In the genomic region with DNA sequence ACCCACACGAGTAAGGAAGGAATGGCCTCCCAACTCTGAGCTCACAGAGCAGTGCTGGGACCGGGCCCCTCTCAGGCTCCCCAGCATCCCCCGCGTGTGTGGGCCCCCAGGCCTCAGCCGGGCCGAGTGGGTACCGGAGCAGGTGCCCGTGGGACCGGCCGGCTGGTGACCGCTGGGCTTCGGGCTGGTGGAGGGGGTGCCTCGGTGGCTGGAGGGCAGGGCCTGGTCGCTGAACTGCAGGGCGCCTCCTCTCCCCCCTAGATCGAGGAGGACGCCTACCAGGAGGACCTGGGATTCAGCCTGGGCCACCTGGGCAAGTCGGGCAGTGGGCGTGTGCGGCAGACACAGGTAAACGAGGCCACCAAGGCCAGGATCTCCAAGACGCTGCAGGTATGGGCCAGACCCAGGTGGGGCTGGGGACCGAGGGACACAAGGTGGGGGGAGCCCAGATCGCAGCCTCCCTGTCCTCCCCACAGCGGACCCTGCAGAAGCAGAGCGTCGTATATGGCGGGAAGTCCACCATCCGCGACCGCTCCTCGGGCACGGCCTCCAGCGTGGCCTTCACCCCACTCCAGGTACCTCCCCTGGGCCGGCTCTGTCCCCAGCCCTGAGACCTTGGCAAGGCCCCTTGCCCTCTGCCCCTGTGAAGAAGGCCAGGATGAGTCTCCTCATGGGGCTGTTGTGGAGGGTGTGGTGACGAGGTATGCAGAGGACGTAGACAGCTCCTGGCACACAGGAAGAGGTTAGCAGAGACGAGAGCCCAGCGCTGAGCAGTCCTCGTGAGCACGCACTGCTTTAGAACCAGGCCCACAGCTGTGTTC, we compare ENCODE assay signal across 25 cellular contexts. TPM values are rescaled to one million over a fixed set of nuclear protein-coding genes. Genes with fewer than 3 reads are reported as not detected.
A peak's percentile ranks its signal among the peaks of the same experiment; 100 is the strongest.
DNase-seq lines count a peak whose midpoint lies in the region; ATAC-seq, FAIRE-seq and TF ChIP-seq lines count a peak whose summit lies in the region.
"Had no signal": no experiment of that assay in that cellular context is flagged by ENCODE, and none has a peak within 500 bp of the region (broad histone marks: within the 10 kb centered on the region; RNA-seq: fewer than 3 reads in every experiment).

No MANE protein-coding gene starts in this region.

- H3K9ac ChIP-seq in K562 (ENCODE audit: insufficient read depth in 1 of 2, low read depth in 2 of 2, low read length in 2 of 2), result 0 out of 4 replicates have a peak overlapping the region, but pooled peaks of 1 of the 2 experiments have one; percentile 35
- no peak overlapping the region for H3K9ac ChIP-seq in kidney (ENCODE audit: low read length in 2 of 2)
- H3K9ac ChIP-seq: BLaER1 treated with 17β-estradiol and CSF1 and Interleukin-3, amounts not matched to agents 10 nM and 100 nM had no signal

- no peak for DNase-seq in K562 (ENCODE audit: extremely low read depth in 1 of 4, low spot score in 3 of 4)
- peak; percentile 59 for DNase-seq in kidney
- no peak for DNase-seq in DMS 273 (lab: John Stamatoyannopoulos, UW; ENCODE audit: unreplicated experiment)
- DNase-seq: 8988T; ACHN; AML-193; BE2C; CD4-positive, alpha-beta T cell; CD8-positive, alpha-beta memory T cell; DMS53; DMS79 treated with DMSO at 0.1 percent for 48 hours; GF-D8; H9; HFFc6 had no signal

- H3K4me3 Mint-ChIP-seq in stimulated activated memory B cell treated with anti-CD40 and anti-IgM and Interleukin-4, amounts not matched to agents 10 μg/mL and 1 μg/mL and 100 μg/mL, for 72 hours, result no peak overlapping the region
- H3K4me3 Mint-ChIP-seq: CD14-positive monocyte; CD4-positive, alpha-beta T cell; CD8-positive, alpha-beta memory T cell; GM23338; H9; HFFc6 had no signal

- TF ChIP-seq EP300 in K562 (IDR thresholded peaks at IDR 0.05; ENCODE audit: low read length), result no peak

- H3K27ac ChIP-seq in K562 (ENCODE audit: extremely low read depth, low read depth, low read length) (no peak overlapping the region), kidney (ENCODE audit: low read depth in 2 of 2, low read length in 2 of 2) (no peak overlapping the region)
- H3K27ac ChIP-seq: A549; BLaER1 treated with 17β-estradiol and CSF1 and Interleukin-3, amounts not matched to agents 10 nM and 100 nM had no signal

- no peak for ATAC-seq in K562
- ATAC-seq in stimulated activated memory B cell treated with anti-CD40 and anti-IgM and Interleukin-4, amounts not matched to agents 10 μg/mL and 1 μg/mL and 100 μg/mL, for 72 hours, result peak; percentile 34
- no peak for ATAC-seq in HG03097 (IDR thresholded peaks at IDR 0.05; ENCODE audit: low FRiP score, unreplicated experiment)
- ATAC-seq: A549, GM23338, HCT116 had no signal

- H4K20me1 ChIP-seq in K562 (replicated peaks; ENCODE audit: control insufficient read depth, insufficient read depth, low read length), result no peaks in the 10 kb centered on the region

- no peak for TF ChIP-seq POLR2A in K562 (conservative IDR thresholded peaks at IDR 0.05)

- H3K4me2 ChIP-seq in K562 (ENCODE audit: insufficient read depth, low read length), result no peak overlapping the region
- H3K4me2 ChIP-seq: A549; BLaER1 treated with 17β-estradiol and CSF1 and Interleukin-3, amounts not matched to agents 10 nM and 100 nM; GM23338 had no signal

- BruUV-seq in K562 (replicated peaks; lab: Mats Ljungman, UMichigan), result no TSS peak

- H3K9me1 ChIP-seq in K562 (ENCODE audit: control insufficient read depth, insufficient read depth, low read length), result no peaks in the 10 kb centered on the region

- peaks cover 57% of the 10 kb centered on the region for H3K36me3 Mint-ChIP-seq in stimulated activated memory B cell treated with anti-CD40 and anti-IgM and Interleukin-4, amounts not matched to agents 10 μg/mL and 1 μg/mL and 100 μg/mL, for 72 hours

- POLR2A ChIA-PET in K562 (lab: Yijun Ruan, JAX), result interaction anchor here (0.5 to 1.0 kb wide), 2 partner anchors 13 to 27 kb away, joined by 3 read pairs; a partner anchor contains a TSS

- in situ Hi-C loops in K562 (cut with MboI), result no loop called here

- H3K4me1 Mint-ChIP-seq in stimulated activated memory B cell treated with anti-CD40 and anti-IgM and Interleukin-4, amounts not matched to agents 10 μg/mL and 1 μg/mL and 100 μg/mL, for 72 hours, result peaks cover under 1% of the 10 kb centered on the region
- H3K4me1 Mint-ChIP-seq: CD14-positive monocyte; CD8-positive, alpha-beta memory T cell; GM23338; H9 had no signal

- 98% methylated on average over 18 of the region's 41 CpGs for WGBS in K562 (ENCODE audit: insufficient coverage, low coverage, missing lambda C conversion rate)

- no peaks in the 10 kb centered on the region for H3K9me3 Mint-ChIP-seq in stimulated activated memory B cell treated with anti-CD40 and anti-IgM and Interleukin-4, amounts not matched to agents 10 μg/mL and 1 μg/mL and 100 μg/mL, for 72 hours
- H3K9me3 Mint-ChIP-seq: CD4-positive, alpha-beta T cell; CD8-positive, alpha-beta memory T cell; GM23338; HFFc6 had no signal

- H3K36me3 ChIP-seq in K562 (ENCODE audit: control insufficient read depth, insufficient read depth, low read length), result peaks cover 66% of the 10 kb centered on the region; the same call in 2 of the 3 replicates
- H3K36me3 ChIP-seq in kidney (ENCODE audit: control insufficient read depth in 1 of 2, insufficient read depth in 2 of 2, low read length in 2 of 2), result peaks cover 23 to 35% of the 10 kb centered on the region in 2 donors

- FAIRE-seq in K562 (lab: Jason Lieb, UNC), result no peak
- FAIRE-seq in kidney (lab: Jason Lieb, UNC), result no peak
- FAIRE-seq: A549, D721Med, GM12891, GM18507 had no signal

- TF ChIP-seq CTCF in K562 (IDR thresholded peaks at IDR 0.05 in 2 of 3, conservative IDR thresholded peaks at IDR 0.05 in 1 of 3; ENCODE audit: insufficient read depth in 2 of 3, low read depth in 1 of 3, low read length in 3 of 3) (no peak), kidney (IDR thresholded peaks at IDR 0.05; ENCODE audit: borderline replicate concordance, extremely low read depth, insufficient read depth) (no peak)

- no peaks in the 10 kb centered on the region for H3K9me3 ChIP-seq in K562 (replicated peaks; ENCODE audit: control insufficient read depth, insufficient read depth, low read depth, low read length)
- no peaks in the 10 kb centered on the region for H3K9me3 ChIP-seq in kidney (ENCODE audit: control insufficient read depth in 1 of 2, low read length in 2 of 2)
- H3K9me3 ChIP-seq: A549; BE2C; BLaER1 treated with 17β-estradiol and CSF1 and Interleukin-3, amounts not matched to agents 10 nM and 100 nM had no signal

- no peak overlapping the region for H2AFZ ChIP-seq in K562 (ENCODE audit: low read depth, low read length)
- H2AFZ ChIP-seq: GM23338 had no signal

- H3K27me3 ChIP-seq in K562 (ENCODE audit: control insufficient read depth in 2 of 2, insufficient read depth in 2 of 2, low read length in 2 of 2), result no peaks in the 10 kb centered on the region
- H3K27me3 ChIP-seq: BE2C; BLaER1 treated with 17β-estradiol and CSF1 and Interleukin-3, amounts not matched to agents 10 nM and 100 nM had no signal

- H3K4me3 ChIP-seq in K562 (no peak overlapping the region), kidney (ENCODE audit: low read length in 2 of 2) (no peak overlapping the region)
- H3K4me3 ChIP-seq: A549; BLaER1 treated with 17β-estradiol and CSF1 and Interleukin-3, amounts not matched to agents 10 nM and 100 nM; GM23338 had no signal

- H3K27me3 Mint-ChIP-seq in stimulated activated memory B cell treated with anti-CD40 and anti-IgM and Interleukin-4, amounts not matched to agents 10 μg/mL and 1 μg/mL and 100 μg/mL, for 72 hours, result no peaks in the 10 kb centered on the region
- H3K27me3 Mint-ChIP-seq: CD4-positive, alpha-beta T cell; CD8-positive, alpha-beta memory T cell had no signal

- CTCF ChIA-PET in K562 (lab: Yijun Ruan, JAX; ENCODE audit: low intra/inter-chr PET ratio), result no interaction called here

- H3K79me2 ChIP-seq in K562 (ENCODE audit: control insufficient read depth, insufficient read depth, low read length), result no peaks in the 10 kb centered on the region

- no peaks in the 10 kb centered on the region; a peak in 2 of 5 replicates for H3K4me1 ChIP-seq in K562 (replicated peaks in 1 of 2; ENCODE audit: control insufficient read depth in 2 of 2, insufficient read depth in 2 of 2, low read length in 2 of 2)
- no peaks in the 10 kb centered on the region for H3K4me1 ChIP-seq in kidney (ENCODE audit: control insufficient read depth in 1 of 2, insufficient read depth in 1 of 2, low read depth in 1 of 2, low read length in 2 of 2)
- H3K4me1 ChIP-seq: A549; BE2C; BLaER1 treated with 17β-estradiol and CSF1 and Interleukin-3, amounts not matched to agents 10 nM and 100 nM had no signal

- intact Hi-C loops in K562 (cut with micrococcal nuclease) (no loop called here), kidney (cut with DNase I) (no loop called here)

- no peak for TF ChIP-seq RAD21 in K562 (CRISPR knock-in tag; conservative IDR thresholded peaks at IDR 0.05 in 1 of 2, IDR thresholded peaks at IDR 0.05 in 1 of 2)

- no peak overlapping the region for H3K27ac Mint-ChIP-seq in stimulated activated memory B cell treated with anti-CD40 and anti-IgM and Interleukin-4, amounts not matched to agents 10 μg/mL and 1 μg/mL and 100 μg/mL, for 72 hours
- H3K27ac Mint-ChIP-seq: CD14-positive monocyte; CD4-positive, alpha-beta T cell; GM23338; H9; HFFc6 had no signal

RNA-seq across cellular contexts. Expression of a gene that starts 8.6 kb away (rescaled TPM):
- 79.4 and 81.7 TPM in 2 replicates for total RNA-seq in K562 (2011; cell fraction: chromatin; rRNA removed; ENCODE audit: low replicate concordance)
- 23.0 and 23.3 TPM in 2 replicates for total RNA-seq in K562 (2011; cell fraction: nucleolus; rRNA removed)
- total RNA-seq in K562 (2011; cell fraction: nucleoplasm; rRNA removed), result 36.7 and 42.3 TPM in 2 replicates
- total RNA-seq in K562 (2014; rRNA removed) (16.3 and 17.5 TPM in 2 replicates), K562 (2014; rRNA removed; fragmentation: Illumina TruSeq; extraction: Trizol) (9.9 and 10.7 TPM in 2 replicates), K562 (2015; rRNA removed; fragmentation: Illumina TruSeq; extraction: Trizol) (9.4 and 10.7 TPM in 2 replicates), K562 (2021) (51.4 and 60.4 TPM in 2 replicates), kidney (38.1 TPM)
- polyA plus RNA-seq in K562 (2011; rRNA removed) (5.6 and 8.7 TPM in 2 replicates), K562 (2014; fragmentation: Illumina TruSeq; extraction: Trizol) (56.5 and 63.4 TPM in 2 replicates), K562 (2014; fragmentation: Nextera tagmentation; extraction: Ambion mirVana) (under 1 TPM; 0.27 to 0.46 TPM), K562 (2014; rRNA removed) (17.3 and 21.3 TPM in 2 replicates), kidney (ENCODE audit: insufficient read depth, low read depth, low replicate concordance) (30.8 TPM)
- 7.9 and 9.0 TPM in 2 replicates for polyA plus RNA-seq in K562 (2011; cell fraction: cytosol; rRNA removed)
- polyA plus RNA-seq in K562 (2011; cell fraction: nucleus; rRNA removed), result 18.6 and 27.5 TPM in 2 replicates
- polyA plus RNA-seq in K562 (2012), result 39.2 and 52.8 TPM in 2 replicates
- polyA minus RNA-seq in K562 (2011; rRNA and poly(A)+ RNA removed), result 25.4 and 28.9 TPM in 2 replicates
- polyA minus RNA-seq in K562 (2011; cell fraction: cytosol; rRNA and poly(A)+ RNA removed), result 33.3 and 34.9 TPM in 2 replicates
- polyA minus RNA-seq in K562 (2011; cell fraction: nucleus; rRNA and poly(A)+ RNA removed), result 6.5 and 9.7 TPM in 2 replicates

RNA-seq across cellular contexts. Expression of a gene that starts 13.5 kb away (rescaled TPM):
- 64.2 and 115 TPM in 2 replicates for total RNA-seq in K562 (2011; cell fraction: chromatin; rRNA removed; ENCODE audit: low replicate concordance)
- 58.5 and 59.2 TPM in 2 replicates for total RNA-seq in K562 (2011; cell fraction: nucleolus; rRNA removed)
- 49.8 and 52.4 TPM in 2 replicates for total RNA-seq in K562 (2011; cell fraction: nucleoplasm; rRNA removed)
- 75.1 and 81.4 TPM in 2 replicates for total RNA-seq in K562 (2014; rRNA removed)
- 46.8 and 52.5 TPM in 2 replicates for total RNA-seq in K562 (2014; rRNA removed; fragmentation: Illumina TruSeq; extraction: Trizol)
- total RNA-seq in K562 (2015; rRNA removed; fragmentation: Illumina TruSeq; extraction: Trizol), result 70.3 and 71.9 TPM in 2 replicates
- 90.3 and 92.2 TPM in 2 replicates for total RNA-seq in K562 (2021)
- 43.4 and 50.4 TPM in 2 replicates for polyA plus RNA-seq in K562 (2011; rRNA removed)
- polyA plus RNA-seq in K562 (2011; cell fraction: cytosol; rRNA removed), result 54.4 and 82.1 TPM in 2 replicates
- 129 and 159 TPM in 2 replicates for polyA plus RNA-seq in K562 (2011; cell fraction: nucleus; rRNA removed)
- polyA plus RNA-seq in K562 (2012), result 65.4 and 110 TPM in 2 replicates
- 84.5 and 109 TPM in 2 replicates for polyA plus RNA-seq in K562 (2014; fragmentation: Illumina TruSeq; extraction: Trizol)
- polyA plus RNA-seq in K562 (2014; fragmentation: Nextera tagmentation; extraction: Ambion mirVana), result 10 to 100 TPM in 1 of 2 experiments, 1 to 10 TPM in 1; 5.8 to 12.9 TPM
- 69.2 and 79.0 TPM in 2 replicates for polyA plus RNA-seq in K562 (2014; rRNA removed)
- 30.9 and 37.8 TPM in 2 replicates for polyA minus RNA-seq in K562 (2011; rRNA and poly(A)+ RNA removed)
- polyA minus RNA-seq in K562 (2011; cell fraction: cytosol; rRNA and poly(A)+ RNA removed), result 21.2 and 29.2 TPM in 2 replicates
- 24.5 and 24.8 TPM in 2 replicates for polyA minus RNA-seq in K562 (2011; cell fraction: nucleus; rRNA and poly(A)+ RNA removed)
- total RNA-seq in kidney, result 57.2 TPM
- polyA plus RNA-seq in kidney (ENCODE audit: insufficient read depth, low read depth, low replicate concordance), result 55.9 TPM

RNA-seq across cellular contexts. Expression of a gene that starts 13.5 kb away (rescaled TPM):
- 4.7 and 8.1 TPM in 2 replicates for total RNA-seq in K562 (2011; cell fraction: chromatin; rRNA removed; ENCODE audit: low replicate concordance)
- 3.7 and 4.8 TPM in 2 replicates for total RNA-seq in K562 (2011; cell fraction: nucleolus; rRNA removed)
- total RNA-seq in K562 (2011; cell fraction: nucleoplasm; rRNA removed), result 5.4 and 5.5 TPM in 2 replicates
- 16.4 and 18.1 TPM in 2 replicates for total RNA-seq in K562 (2014; rRNA removed)
- total RNA-seq in K562 (2014; rRNA removed; fragmentation: Illumina TruSeq; extraction: Trizol), result 3.7 and 5.5 TPM in 2 replicates
- total RNA-seq in K562 (2015; rRNA removed; fragmentation: Illumina TruSeq; extraction: Trizol), result 14.4 and 14.9 TPM in 2 replicates
- 12.3 and 15.0 TPM in 2 replicates for total RNA-seq in K562 (2021)
- 4.9 and 5.8 TPM in 2 replicates for polyA plus RNA-seq in K562 (2011; rRNA removed)
- 6.6 and 10.5 TPM in 2 replicates for polyA plus RNA-seq in K562 (2011; cell fraction: cytosol; rRNA removed)
- polyA plus RNA-seq in K562 (2011; cell fraction: nucleus; rRNA removed), result 3.6 and 5.1 TPM in 2 replicates
- 12.2 and 16.4 TPM in 2 replicates for polyA plus RNA-seq in K562 (2012)
- 9.2 and 13.3 TPM in 2 replicates for polyA plus RNA-seq in K562 (2014; fragmentation: Illumina TruSeq; extraction: Trizol)
- polyA plus RNA-seq in K562 (2014; fragmentation: Nextera tagmentation; extraction: Ambion mirVana), result 1 to 10 TPM in 1 of 2 experiments, under 1 TPM in 1; 0.72 to 1.6 TPM
- 15.9 and 16.2 TPM in 2 replicates for polyA plus RNA-seq in K562 (2014; rRNA removed)
- 1.3 and 2.2 TPM in 2 replicates for polyA minus RNA-seq in K562 (2011; rRNA and poly(A)+ RNA removed)
- polyA minus RNA-seq in K562 (2011; cell fraction: cytosol; rRNA and poly(A)+ RNA removed), result 6.0 TPM in 2 replicates
- polyA minus RNA-seq in K562 (2011; cell fraction: nucleus; rRNA and poly(A)+ RNA removed), result 1.1 and 3.6 TPM in 2 replicates
- 19.2 TPM for total RNA-seq in kidney
- polyA plus RNA-seq in kidney (ENCODE audit: insufficient read depth, low read depth, low replicate concordance), result 31.6 TPM

RNA-seq across cellular contexts. Expression of a gene that starts 26.4 kb away (rescaled TPM):
- 63.7 and 138 TPM in 2 replicates for total RNA-seq in K562 (2011; cell fraction: chromatin; rRNA removed; ENCODE audit: low replicate concordance)
- 73.3 and 80.0 TPM in 2 replicates for total RNA-seq in K562 (2011; cell fraction: nucleolus; rRNA removed)
- 76.8 and 85.6 TPM in 2 replicates for total RNA-seq in K562 (2011; cell fraction: nucleoplasm; rRNA removed)
- total RNA-seq in K562 (2014; rRNA removed) (49.4 and 122 TPM in 2 replicates), K562 (2014; rRNA removed; fragmentation: Illumina TruSeq; extraction: Trizol) (52.1 and 78.0 TPM in 2 replicates), K562 (2015; rRNA removed; fragmentation: Illumina TruSeq; extraction: Trizol) (157 and 179 TPM in 2 replicates), K562 (2021) (138 and 148 TPM in 2 replicates), kidney (132 TPM)
- polyA plus RNA-seq in K562 (2011; rRNA removed) (39.2 and 47.2 TPM in 2 replicates), K562 (2014; fragmentation: Illumina TruSeq; extraction: Trizol) (165 and 175 TPM in 2 replicates), K562 (2014; fragmentation: Nextera tagmentation; extraction: Ambion mirVana) (100 to 1,000 TPM; 221 to 279 TPM), K562 (2014; rRNA removed) (77.9 and 95.9 TPM in 2 replicates), kidney (ENCODE audit: insufficient read depth, low read depth, low replicate concordance) (1,006 TPM)
- polyA plus RNA-seq in K562 (2011; cell fraction: cytosol; rRNA removed), result 43.7 and 92.1 TPM in 2 replicates
- 43.3 and 93.6 TPM in 2 replicates for polyA plus RNA-seq in K562 (2011; cell fraction: nucleus; rRNA removed)
- 211 and 383 TPM in 2 replicates for polyA plus RNA-seq in K562 (2012)
- polyA minus RNA-seq in K562 (2011; rRNA and poly(A)+ RNA removed), result 14.2 and 45.2 TPM in 2 replicates
- polyA minus RNA-seq in K562 (2011; cell fraction: cytosol; rRNA and poly(A)+ RNA removed), result 145 and 167 TPM in 2 replicates
- polyA minus RNA-seq in K562 (2011; cell fraction: nucleus; rRNA and poly(A)+ RNA removed), result 18.0 and 25.4 TPM in 2 replicates

RNA-seq across cellular contexts. Expression of a gene that starts 28.4 kb away (rescaled TPM):
- 0.63 TPM in 1 of 2 replicates, not detected in the other for total RNA-seq in K562 (2011; cell fraction: chromatin; rRNA removed; ENCODE audit: low replicate concordance)
- total RNA-seq in K562 (2011; cell fraction: nucleolus; rRNA removed), result 0.33 and 0.79 TPM in 2 replicates
- total RNA-seq in K562 (2011; cell fraction: nucleoplasm; rRNA removed), result 0.29 and 0.31 TPM in 2 replicates
- total RNA-seq in K562 (2014; rRNA removed), result 0.12 TPM in 1 of 2 replicates, not detected in the other
- total RNA-seq in K562 (2014; rRNA removed; fragmentation: Illumina TruSeq; extraction: Trizol), result not detected in 2 replicates
- not detected in 2 replicates for total RNA-seq in K562 (2015; rRNA removed; fragmentation: Illumina TruSeq; extraction: Trizol)
- 0.34 and 0.62 TPM in 2 replicates for total RNA-seq in K562 (2021)
- polyA plus RNA-seq in K562 (2011; rRNA removed), result 0.09 and 0.13 TPM in 2 replicates
- 0.09 and 0.18 TPM in 2 replicates for polyA plus RNA-seq in K562 (2011; cell fraction: cytosol; rRNA removed)
- polyA plus RNA-seq in K562 (2011; cell fraction: nucleus; rRNA removed), result 0.31 and 0.37 TPM in 2 replicates
- polyA plus RNA-seq in K562 (2012), result 0.18 and 11.9 TPM in 2 replicates
- 0.09 and 0.11 TPM in 2 replicates for polyA plus RNA-seq in K562 (2014; fragmentation: Illumina TruSeq; extraction: Trizol)
- polyA plus RNA-seq in K562 (2014; fragmentation: Nextera tagmentation; extraction: Ambion mirVana), result not detected
- 0.13 and 0.20 TPM in 2 replicates for polyA plus RNA-seq in K562 (2014; rRNA removed)
- 0.24 TPM in 1 of 2 replicates, not detected in the other for polyA minus RNA-seq in K562 (2011; rRNA and poly(A)+ RNA removed)
- not detected in 2 replicates for polyA minus RNA-seq in K562 (2011; cell fraction: cytosol; rRNA and poly(A)+ RNA removed)
- polyA minus RNA-seq in K562 (2011; cell fraction: nucleus; rRNA and poly(A)+ RNA removed), result not detected in 2 replicates
- total RNA-seq in kidney, result 5.1 TPM
- polyA plus RNA-seq in kidney (ENCODE audit: insufficient read depth, low read depth, low replicate concordance), result 0.77 TPM
- total RNA-seq: G401 had no signal
